ENCODE assay signal across 24 cellular contexts in the genomic region with DNA sequence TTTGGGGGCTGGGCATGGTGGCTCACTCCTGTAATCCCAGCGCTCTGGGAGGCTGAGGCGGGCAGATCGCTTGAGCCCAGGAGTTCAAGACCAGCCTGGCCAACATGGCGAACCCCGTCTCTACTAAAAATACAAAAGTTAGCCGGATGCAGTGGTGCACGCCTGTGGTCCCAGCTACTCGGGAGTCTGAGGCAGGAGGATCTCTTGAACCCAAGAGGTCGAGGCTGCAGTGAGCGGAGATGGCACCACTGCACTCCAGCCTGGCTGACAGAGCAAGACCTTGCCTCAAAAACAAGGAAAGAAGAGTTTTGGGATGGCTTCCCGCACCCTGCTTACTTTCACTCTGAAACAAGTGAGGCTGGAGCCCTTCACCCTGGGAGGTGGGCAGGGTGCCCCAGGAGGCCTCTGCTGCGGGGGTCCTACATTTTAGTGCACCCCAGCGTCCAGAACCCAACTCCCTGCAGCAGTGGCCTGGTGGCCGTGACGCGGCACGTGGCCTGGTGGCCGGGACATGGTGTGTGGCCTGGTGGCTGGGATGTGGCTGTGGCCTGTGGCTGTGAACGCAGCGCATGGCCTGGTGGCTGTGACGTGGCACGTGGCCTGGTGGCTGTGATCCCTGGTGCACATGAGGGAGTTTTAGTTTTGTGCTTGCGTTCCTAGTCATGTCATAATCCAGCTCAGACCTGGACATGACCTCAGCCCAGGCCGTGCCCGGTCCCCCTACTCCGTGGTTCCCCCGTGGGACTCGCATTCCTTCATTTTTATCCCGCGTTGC. TPM values are rescaled to one million over a fixed set of nuclear protein-coding genes. Genes with fewer than 3 reads are reported as not detected.
"Had no signal": no experiment of that assay in that cellular context is flagged by ENCODE, and none has a peak within 500 bp of the region (broad histone marks: within the 10 kb centered on the region; RNA-seq: fewer than 3 reads in every experiment).

No MANE protein-coding gene starts in this region.

- H3K27me3 ChIP-seq: testis, vagina had no signal

- H3K27ac ChIP-seq: left ventricle myocardium inferior, spleen, testis, vagina had no signal

- FAIRE-seq: endothelial cell of umbilical vein had no signal

- H3K36me3 ChIP-seq: left ventricle myocardium inferior, spleen, vagina had no signal

- ATAC-seq: activated CD4-positive, alpha-beta T cell treated with anti-CD3 and anti-CD28 coated beads for 36 hours; esophagus mucosa had no signal

- H3K4me3 ChIP-seq: left ventricle myocardium inferior, spleen, testis, vagina had no signal

- H3K36me3 Mint-ChIP-seq: activated naive CD4-positive, alpha-beta T cell treated with anti-CD3 and anti-CD28 coated beads, Interleukin-2, amount 50 U/mL, for 24 hours; type B pancreatic cell had no signal

- H3K9me3 Mint-ChIP-seq: activated B cell treated with CpG ODN at 0.5 μM for 24 hours; activated naive CD4-positive, alpha-beta T cell treated with anti-CD3 and anti-CD28 coated beads, Interleukin-2, amount 50 U/mL, for 24 hours; T-helper 1 cell treated with Interleukin-12 subunit alpha and Interleukin-12 subunit beta and Interleukin-4 antibody, amounts not matched to agents 30 μg/mL and 1 μg/mL, for 36 hours; type B pancreatic cell had no signal

- H3K4me1 ChIP-seq: left ventricle myocardium inferior, spleen, vagina had no signal

- H3K9me3 ChIP-seq: left ventricle myocardium inferior, spleen, testis, vagina had no signal

- H3K4me3 Mint-ChIP-seq: activated B cell treated with CpG ODN at 0.5 μM for 24 hours; activated CD4-positive, alpha-beta T cell treated with anti-CD3 and anti-CD28 coated beads for 36 hours; activated naive CD4-positive, alpha-beta T cell treated with anti-CD3 and anti-CD28 coated beads, Interleukin-2, amount 50 U/mL, for 24 hours; brain; T-helper 1 cell treated with Interleukin-12 subunit alpha and Interleukin-12 subunit beta and Interleukin-4 antibody, amounts not matched to agents 30 μg/mL and 1 μg/mL, for 36 hours; type B pancreatic cell had no signal

- DNase-seq: activated B cell treated with CpG ODN at 0.5 μM for 24 hours; activated CD4-positive, alpha-beta T cell treated with anti-CD3 and anti-CD28 coated beads for 36 hours; activated CD4-positive, alpha-beta T cell treated with anti-CD3 and anti-CD28 coated beads, Interleukin-2, amount 50 U/mL, for 4 hours; activated gamma-delta T cell treated with Interleukin-2 at 50 U/mL for 16 hours; dermis blood vessel endothelial cell; effector memory CD4-positive, alpha-beta T cell; foreskin melanocyte; left ventricle myocardium inferior; occipital lobe; retina; spleen; stimulated activated CD4-positive, alpha-beta T cell treated with anti-CD3 and anti-CD28 coated beads, Interleukin-4, amount 100 ng/mL, for 1 hour; stimulated activated naive CD4-positive, alpha-beta T cell; T1000; testis had no signal

- H3K27ac Mint-ChIP-seq: activated B cell treated with CpG ODN at 0.5 μM for 24 hours; activated CD4-positive, alpha-beta T cell treated with anti-CD3 and anti-CD28 coated beads for 36 hours; activated naive CD4-positive, alpha-beta T cell treated with anti-CD3 and anti-CD28 coated beads, Interleukin-2, amount 50 U/mL, for 24 hours; brain; progenitor cell of endocrine pancreas; T-helper 1 cell treated with Interleukin-12 subunit alpha and Interleukin-12 subunit beta and Interleukin-4 antibody, amounts not matched to agents 30 μg/mL and 1 μg/mL, for 36 hours; type B pancreatic cell had no signal

- H3K4me1 Mint-ChIP-seq: activated CD4-positive, alpha-beta T cell treated with anti-CD3 and anti-CD28 coated beads for 36 hours; activated naive CD4-positive, alpha-beta T cell treated with anti-CD3 and anti-CD28 coated beads, Interleukin-2, amount 50 U/mL, for 24 hours; brain had no signal

RNA-seq across cellular contexts. Expression of a gene that starts 9.3 kb away (rescaled TPM):
- total RNA-seq: activated CD4-positive, alpha-beta T cell treated with anti-CD3 and anti-CD28 coated beads for 36 hours; dermis blood vessel endothelial cell; endothelial cell of umbilical vein; myocyte had no signal
- polyA plus RNA-seq: endothelial cell of umbilical vein had no signal
